ENCODE assay signal across 10 cellular contexts in genomic region chr13:52862358-52863206, GRCh38. TPM values are rescaled to one million over a fixed set of nuclear protein-coding genes. Genes with fewer than 3 reads are reported as not detected.
DNase-seq lines count a peak whose midpoint lies in the region; ATAC-seq, FAIRE-seq and TF ChIP-seq lines count a peak whose summit lies in the region.
"Had no signal": no experiment of that assay in that cellular context is flagged by ENCODE, and none has a peak within 500 bp of the region (broad histone marks: within the 10 kb centered on the region; RNA-seq: fewer than 3 reads in every experiment).

No MANE protein-coding gene starts in this region.

- TF ChIP-seq CTCF in neural cell (IDR thresholded peaks at IDR 0.05; ENCODE audit: poor library complexity, severe bottlenecking) = peak; percentile 24

- no peak overlapping the region for H3K4me3 ChIP-seq in neural cell (ENCODE audit: low read length)

- H3K9me3 ChIP-seq in neural cell (ENCODE audit: low read length) = no peaks in the 10 kb centered on the region

- ATAC-seq in activated naive CD8-positive, alpha-beta T cell treated with anti-CD3 and anti-CD28 coated beads, Interleukin-2, amount 50 U/mL, for 24 hours = no peak
- ATAC-seq in stimulated activated naive B cell treated with anti-CD40 and anti-IgM and Interleukin-4, amounts not matched to agents 10 μg/mL and 1 μg/mL and 100 μg/mL, for 72 hours (replicated peaks) = no peak

- H3K9ac ChIP-seq in neural cell (ENCODE audit: low read length) = no peak overlapping the region

- no peaks in the 10 kb centered on the region for H3K79me2 ChIP-seq in neural cell (replicated peaks; ENCODE audit: insufficient read depth, low read length)

- no peaks in the 10 kb centered on the region for H4K20me1 ChIP-seq in neural cell (ENCODE audit: insufficient read depth)

- no peaks in the 10 kb centered on the region for H3K36me3 ChIP-seq in neural cell (ENCODE audit: insufficient read depth, low read length)

- no peak overlapping the region for H3K27ac Mint-ChIP-seq in activated naive CD8-positive, alpha-beta T cell treated with anti-CD3 and anti-CD28 coated beads, Interleukin-2, amount 50 U/mL, for 24 hours
- no peak overlapping the region for H3K27ac Mint-ChIP-seq in stimulated activated naive B cell treated with anti-CD40 and anti-IgM and Interleukin-4, amounts not matched to agents 10 μg/mL and 1 μg/mL and 100 μg/mL, for 72 hours
- H3K27ac Mint-ChIP-seq: activated B cell treated with CpG ODN at 0.5 μM for 24 hours, memory B cell had no signal

- H3K4me3 Mint-ChIP-seq in activated naive CD8-positive, alpha-beta T cell treated with anti-CD3 and anti-CD28 coated beads, Interleukin-2, amount 50 U/mL, for 24 hours = no peak overlapping the region
- H3K4me3 Mint-ChIP-seq in stimulated activated naive B cell treated with anti-CD40 and anti-IgM and Interleukin-4, amounts not matched to agents 10 μg/mL and 1 μg/mL and 100 μg/mL, for 72 hours = no peak overlapping the region
- H3K4me3 Mint-ChIP-seq: activated B cell treated with CpG ODN at 0.5 μM for 24 hours, memory B cell had no signal

- H3K27me3 Mint-ChIP-seq in activated naive CD8-positive, alpha-beta T cell treated with anti-CD3 and anti-CD28 coated beads, Interleukin-2, amount 50 U/mL, for 24 hours = peaks cover 5% of the 10 kb centered on the region
- H3K27me3 Mint-ChIP-seq in stimulated activated naive B cell treated with anti-CD40 and anti-IgM and Interleukin-4, amounts not matched to agents 10 μg/mL and 1 μg/mL and 100 μg/mL, for 72 hours = peaks cover 0 to 6% of the 10 kb centered on the region in 2 donors

- H3K27me3 ChIP-seq in neural cell (ENCODE audit: insufficient read depth, low read depth, low read length) = peaks cover 15% of the 10 kb centered on the region

- H3K9me2 ChIP-seq in neural cell (ENCODE audit: insufficient read depth, low read length) = no peaks in the 10 kb centered on the region

- no peaks in the 10 kb centered on the region for H3F3A ChIP-seq in neural cell (ENCODE audit: insufficient read depth, low read length, poor library complexity, severe bottlenecking)

- no peak overlapping the region for H3K27ac ChIP-seq in neural cell (ENCODE audit: low read length)

- H2AFZ ChIP-seq in neural cell (ENCODE audit: low read depth, low read length) = no peak overlapping the region

- no peaks in the 10 kb centered on the region for H3K36me3 Mint-ChIP-seq in activated naive CD8-positive, alpha-beta T cell treated with anti-CD3 and anti-CD28 coated beads, Interleukin-2, amount 50 U/mL, for 24 hours (ENCODE audit: low read depth)
- no peaks in the 10 kb centered on the region for H3K36me3 Mint-ChIP-seq in stimulated activated naive B cell treated with anti-CD40 and anti-IgM and Interleukin-4, amounts not matched to agents 10 μg/mL and 1 μg/mL and 100 μg/mL, for 72 hours
- H3K36me3 Mint-ChIP-seq: memory B cell had no signal

- DNase-seq in NCI-H2029 treated with DMSO at 0.1 percent for 48 hours (lab: John Stamatoyannopoulos, UW) (peak; percentile 15), NCI-H2029 (lab: John Stamatoyannopoulos, UW) (no peak), HT1080 (ENCODE audit: low read depth) (peak; percentile 47), RCC 7860 (ENCODE audit: low spot score) (no peak)
- DNase-seq in activated naive CD8-positive, alpha-beta T cell treated with anti-CD3 and anti-CD28 coated beads, Interleukin-2, amount 50 U/mL, for 24 hours = peak; percentile 27
- DNase-seq in stimulated activated naive B cell treated with anti-CD40 and anti-IgM and Interleukin-4, amounts not matched to agents 10 μg/mL and 1 μg/mL and 100 μg/mL, for 72 hours = no peak
- DNase-seq in effector CD8-positive, alpha-beta T cell (lab: John Stamatoyannopoulos, UW) = no peak
- DNase-seq: activated B cell treated with CpG ODN at 0.5 μM for 24 hours had no signal

- no peaks in the 10 kb centered on the region for H3K4me1 Mint-ChIP-seq in activated naive CD8-positive, alpha-beta T cell treated with anti-CD3 and anti-CD28 coated beads, Interleukin-2, amount 50 U/mL, for 24 hours
- no peaks in the 10 kb centered on the region for H3K4me1 Mint-ChIP-seq in stimulated activated naive B cell treated with anti-CD40 and anti-IgM and Interleukin-4, amounts not matched to agents 10 μg/mL and 1 μg/mL and 100 μg/mL, for 72 hours
- H3K4me1 Mint-ChIP-seq: activated B cell treated with CpG ODN at 0.5 μM for 24 hours, memory B cell had no signal

- no peak overlapping the region for H3K4me2 ChIP-seq in neural cell (ENCODE audit: low read length)

- no peak for FAIRE-seq in RCC 7860 (lab: Jason Lieb, UNC)

- TF ChIP-seq RAD21 in neural cell (conservative IDR thresholded peaks at IDR 0.05) = no peak

- no peak for TF ChIP-seq EP300 in neural cell (conservative IDR thresholded peaks at IDR 0.05; ENCODE audit: poor library complexity, severe bottlenecking)

- H3K9me3 Mint-ChIP-seq in activated naive CD8-positive, alpha-beta T cell treated with anti-CD3 and anti-CD28 coated beads, Interleukin-2, amount 50 U/mL, for 24 hours = no peaks in the 10 kb centered on the region
- peaks cover 0 to 1% of the 10 kb centered on the region in 2 donors for H3K9me3 Mint-ChIP-seq in stimulated activated naive B cell treated with anti-CD40 and anti-IgM and Interleukin-4, amounts not matched to agents 10 μg/mL and 1 μg/mL and 100 μg/mL, for 72 hours
- H3K9me3 Mint-ChIP-seq: activated B cell treated with CpG ODN at 0.5 μM for 24 hours, memory B cell had no signal

TF ChIP-seq in neural cell, 6 proteins besides CTCF, POLR2A, EP300 and RAD21:
- no peak for TF ChIP-seq TAF1 (IDR thresholded peaks at IDR 0.05; ENCODE audit: low read depth)
- no peak for TF ChIP-seq EZH2 (IDR thresholded peaks at IDR 0.05; ENCODE audit: borderline replicate concordance, insufficient read depth, low read length, poor library complexity, severe bottlenecking)
- no peak for TF ChIP-seq REST (IDR thresholded peaks at IDR 0.05; ENCODE audit: borderline replicate concordance)
- TF ChIP-seq POLR2AphosphoS5 (IDR thresholded peaks at IDR 0.05) = no peak
- no peak for TF ChIP-seq MXI1 (conservative IDR thresholded peaks at IDR 0.05; ENCODE audit: poor library complexity, severe bottlenecking)
- no peak for TF ChIP-seq SMC3 (conservative IDR thresholded peaks at IDR 0.05; ENCODE audit: poor library complexity)

RNA-seq across cellular contexts. Expression of gene PCDH8, which starts 14.1 kb away (rescaled TPM):
- not detected in 2 replicates for total RNA-seq in HT1080 (2014; rRNA removed; shearing (Covaris generic))
- not detected in 2 replicates for polyA plus RNA-seq in HT1080 (2015; cell fraction: cytosol; rRNA removed)
- 0.43 TPM in 1 of 2 replicates, not detected in the other for polyA plus RNA-seq in HT1080 (2015; cell fraction: nucleus; rRNA removed)
- 2.4 and 6.9 TPM in 2 replicates for polyA plus RNA-seq in neural cell
- polyA minus RNA-seq in neural cell = 4.4 and 6.1 TPM in 2 replicates
- total RNA-seq: activated B cell treated with CpG ODN at 0.5 μM for 24 hours had no signal

Comparison
In these comparisons a context has a peak if more than half of its experiments do, and no peak if none do; other contexts are left out.
1. DNase-seq: peak in NCI-H2029 treated with DMSO at 0.1 percent for 48 hours (single experiment), HT1080 (single experiment) and activated naive CD8-positive, alpha-beta T cell treated with anti-CD3 and anti-CD28 coated beads, Interleukin-2, amount 50 U/mL, for 24 hours (single experiment); none in NCI-H2029 (single experiment), RCC 7860 (single experiment), stimulated activated naive B cell treated with anti-CD40 and anti-IgM and Interleukin-4, amounts not matched to agents 10 μg/mL and 1 μg/mL and 100 μg/mL, for 72 hours (single experiment) and effector CD8-positive, alpha-beta T cell (single experiment).